Comparison of ENCODE assay signal across 13 cellular contexts in the genomic region with DNA sequence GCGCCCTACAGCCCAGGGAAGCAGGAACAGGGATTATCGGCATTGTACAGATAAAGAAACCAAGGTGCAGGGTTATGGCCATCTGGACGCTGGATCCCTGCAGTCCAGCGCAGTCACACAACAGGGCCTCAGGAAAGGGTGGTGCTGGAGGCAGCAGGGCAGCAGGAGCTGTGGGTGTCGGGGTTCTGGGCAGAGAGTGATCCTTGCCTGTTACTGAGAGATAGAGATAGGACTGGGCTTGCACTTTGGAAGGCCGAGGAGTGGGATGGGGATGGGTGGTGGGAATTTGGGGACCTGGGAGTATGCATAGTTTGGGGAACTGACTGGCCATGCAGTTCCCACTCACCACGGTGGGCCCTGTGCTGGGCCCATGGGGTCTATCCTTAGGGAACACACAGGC.
A peak's percentile ranks its signal among the peaks of the same experiment; 100 is the strongest.
DNase-seq lines count a peak whose midpoint lies in the region; ATAC-seq, FAIRE-seq and TF ChIP-seq lines count a peak whose summit lies in the region.
"Had no signal": no experiment of that assay in that cellular context is flagged by ENCODE, and none has a peak within 500 bp of the region (broad histone marks: within the 10 kb centered on the region; RNA-seq: fewer than 3 reads in every experiment).

No MANE protein-coding gene starts in this region.

- no peak overlapping the region for H3K4ac ChIP-seq in neuronal stem cell (ENCODE audit: low read length)

- H3K14ac ChIP-seq in neuronal stem cell (ENCODE audit: low read length) = no peak overlapping the region

- no peak for TF ChIP-seq CTCF in GM23338 (conservative IDR thresholded peaks at IDR 0.05; ENCODE audit: low read depth in 2 of 2)
- no peak for TF ChIP-seq CTCF in kidney (IDR thresholded peaks at IDR 0.05; ENCODE audit: borderline replicate concordance, extremely low read depth, insufficient read depth)
- TF ChIP-seq CTCF in gastrocnemius medialis (IDR thresholded peaks at IDR 0.05 in 4 of 5, conservative IDR thresholded peaks at IDR 0.05 in 1 of 5) = no peak
- no peak for TF ChIP-seq CTCF in RWPE1 (conservative IDR thresholded peaks at IDR 0.05; ENCODE audit: low read depth)

- no peak overlapping the region for H2BK5ac ChIP-seq in neuronal stem cell (ENCODE audit: low read length)

- no peaks in the 10 kb centered on the region; the same call in 1 of the 2 replicates for H4K20me1 ChIP-seq in GM23338 (replicated peaks; ENCODE audit: insufficient read depth)

- no peak for TF ChIP-seq POLR2A in gastrocnemius medialis (IDR thresholded peaks at IDR 0.05)

- no peak overlapping the region for H3K27ac ChIP-seq in GM23338 (ENCODE audit: low read depth)
- H3K27ac ChIP-seq in kidney (ENCODE audit: low read depth in 2 of 2, low read length in 2 of 2) = no peak overlapping the region
- H3K27ac ChIP-seq in neuronal stem cell (replicated peaks; ENCODE audit: low read length) = no peak overlapping the region
- H3K27ac ChIP-seq in gastrocnemius medialis = no peak overlapping the region
- H3K27ac ChIP-seq in RWPE1 = no peak overlapping the region
- H3K27ac ChIP-seq: BLaER1 treated with 17β-estradiol and CSF1 and Interleukin-3, amounts not matched to agents 10 nM and 100 nM had no signal

- H3K4me1 Mint-ChIP-seq in GM23338 = peaks cover 8% of the 10 kb centered on the region

- H3K18ac ChIP-seq in neuronal stem cell (ENCODE audit: low read length) = peak overlapping the region; percentile 15

- FAIRE-seq in kidney (lab: Jason Lieb, UNC) = no peak

- H3K36me3 ChIP-seq in GM23338 (ENCODE audit: insufficient read depth) = no peaks in the 10 kb centered on the region
- no peaks in the 10 kb centered on the region for H3K36me3 ChIP-seq in kidney (ENCODE audit: control insufficient read depth in 1 of 2, insufficient read depth in 2 of 2, low read length in 2 of 2)
- H3K36me3 ChIP-seq in neuronal stem cell (replicated peaks in 1 of 2; ENCODE audit: control insufficient read depth in 2 of 2, insufficient read depth in 2 of 2, low read length in 2 of 2) = no peaks in the 10 kb centered on the region
- no peaks in the 10 kb centered on the region for H3K36me3 ChIP-seq in gastrocnemius medialis
- H3K36me3 ChIP-seq: BLaER1 treated with 17β-estradiol and CSF1 and Interleukin-3, amounts not matched to agents 10 nM and 100 nM had no signal

- H4K91ac ChIP-seq in neuronal stem cell (ENCODE audit: low read depth, low read length, poor library complexity) = no peak overlapping the region

- H2BK12ac ChIP-seq in neuronal stem cell (ENCODE audit: low read length) = no peak overlapping the region

- peak; percentile 33 for DNase-seq in activated effector memory CD4-positive, alpha-beta T cell treated with anti-CD3 and anti-CD28 coated beads, Interleukin-2, amount 50 U/mL, for 16 hours
- DNase-seq in activated effector memory CD4-positive, alpha-beta T cell treated with Interleukin-2 at 50 U/mL for 16 hours = no peak
- no peak for DNase-seq in GM23338 (ENCODE audit: low spot score)
- DNase-seq in kidney = peak; percentile 57
- DNase-seq in neuronal stem cell (ENCODE audit: low spot score) = no peak
- DNase-seq in SIG-M5 (lab: John Stamatoyannopoulos, UW) = no peak
- no peak for DNase-seq in gastrocnemius medialis
- DNase-seq in RWPE1 (ENCODE audit: low spot score) = no peak
- DNase-seq: AML-193; CD4-positive, CD25-positive, alpha-beta regulatory T cell; DMS 273 treated with DMSO at 0.1 percent for 48 hours; H9 had no signal

- H2BK15ac ChIP-seq in neuronal stem cell (ENCODE audit: low read length) = no peak overlapping the region

- 0 out of 2 replicates have a peak overlapping the region, but pooled peaks have one; percentile 65 for H3K27ac Mint-ChIP-seq in GM23338
- H3K27ac Mint-ChIP-seq: H9 had no signal

- H3K79me1 ChIP-seq in neuronal stem cell (ENCODE audit: low read depth, low read length) = no peaks in the 10 kb centered on the region

- peaks cover 26% of the 10 kb centered on the region for H3K27me3 Mint-ChIP-seq in GM23338 (ENCODE audit: insufficient read depth, low read depth, poor library complexity)

- no peak overlapping the region for H2BK120ac ChIP-seq in neuronal stem cell (ENCODE audit: low read depth, low read length)

- peaks cover 13% of the 10 kb centered on the region for H3K27me3 ChIP-seq in GM23338 (ENCODE audit: insufficient read depth)
- peaks cover 0 to 63% (median 12%) of the 10 kb centered on the region in 3 experiments for H3K27me3 ChIP-seq in neuronal stem cell (ENCODE audit: control insufficient read depth in 3 of 3, insufficient read depth in 3 of 3, low read depth in 1 of 3, low read length in 3 of 3)
- peaks cover 11 to 16% (median 15%) of the 10 kb centered on the region in 3 donors for H3K27me3 ChIP-seq in gastrocnemius medialis

- CTCF ChIA-PET in RWPE1 (lab: Yijun Ruan, JAX) = interaction anchor here (1.8 kb wide), 1 partner anchor 192 kb away, joined by 7 read pairs; a partner anchor contains a TSS

- H3K9me3 ChIP-seq in kidney (ENCODE audit: control insufficient read depth in 1 of 2, low read length in 2 of 2) = no peaks in the 10 kb centered on the region
- peaks cover 0 to 2% of the 10 kb centered on the region in 2 donors for H3K9me3 ChIP-seq in neuronal stem cell (replicated peaks in 1 of 2; ENCODE audit: control insufficient read depth in 2 of 2, insufficient read depth in 1 of 2, low read depth in 1 of 2, low read length in 2 of 2)
- H3K9me3 ChIP-seq in gastrocnemius medialis = no peaks in the 10 kb centered on the region
- H3K9me3 ChIP-seq: BLaER1 treated with 17β-estradiol and CSF1 and Interleukin-3, amounts not matched to agents 10 nM and 100 nM had no signal

- H4K8ac ChIP-seq in neuronal stem cell (ENCODE audit: low read depth, low read length) = no peak overlapping the region

- no peak overlapping the region for H3K9ac ChIP-seq in kidney (ENCODE audit: low read length in 2 of 2)
- H3K9ac ChIP-seq in neuronal stem cell (ENCODE audit: low read depth, low read length, poor library complexity) = no peak overlapping the region
- H3K9ac ChIP-seq: BLaER1 treated with 17β-estradiol and CSF1 and Interleukin-3, amounts not matched to agents 10 nM and 100 nM had no signal

- H2AFZ ChIP-seq in GM23338 = no peak overlapping the region
- H2AFZ ChIP-seq in neuronal stem cell (ENCODE audit: low read length) = no peak overlapping the region

- H3K4me3 Mint-ChIP-seq in GM23338 = no peak overlapping the region
- H3K4me3 Mint-ChIP-seq: CD4-positive, CD25-positive, alpha-beta regulatory T cell; H9 had no signal

- no peaks in the 10 kb centered on the region for H3F3A ChIP-seq in GM23338 (replicated peaks; ENCODE audit: low read depth)

- intact Hi-C loops in kidney (cut with DNase I) (loop anchor here (10.0 kb wide), 1 partner anchor 190 kb away; a partner anchor contains a TSS), gastrocnemius medialis (cut with DNase I; ENCODE audit: low total_unique reads) (no loop called here)

- POLR2A ChIA-PET in RWPE1 (lab: Yijun Ruan, JAX; ENCODE audit: low non-redundant PET) = no interaction called here

- H3K4me3 ChIP-seq in GM23338 = no peak overlapping the region
- H3K4me3 ChIP-seq in kidney (ENCODE audit: low read length in 2 of 2) = no peak overlapping the region
- no peak overlapping the region for H3K4me3 ChIP-seq in neuronal stem cell (ENCODE audit: low read length in 2 of 2)
- no peak overlapping the region for H3K4me3 ChIP-seq in gastrocnemius medialis
- H3K4me3 ChIP-seq: BLaER1 treated with 17β-estradiol and CSF1 and Interleukin-3, amounts not matched to agents 10 nM and 100 nM had no signal

- no peak overlapping the region for H3K23ac ChIP-seq in neuronal stem cell (ENCODE audit: low read depth, low read length, poor library complexity)

- H3K4me1 ChIP-seq in GM23338 (ENCODE audit: insufficient read depth) = peaks cover 3% of the 10 kb centered on the region
- no peaks in the 10 kb centered on the region for H3K4me1 ChIP-seq in kidney (ENCODE audit: control insufficient read depth in 1 of 2, insufficient read depth in 1 of 2, low read depth in 1 of 2, low read length in 2 of 2)
- H3K4me1 ChIP-seq in neuronal stem cell (ENCODE audit: control insufficient read depth in 2 of 2, insufficient read depth in 1 of 2, low read depth in 1 of 2, low read length in 2 of 2) = peaks cover 0 to 3% of the 10 kb centered on the region in 2 donors
- H3K4me1 ChIP-seq in gastrocnemius medialis = no peaks in the 10 kb centered on the region

- H2AK5ac ChIP-seq in neuronal stem cell (ENCODE audit: low read depth, low read length) = no peak overlapping the region

- ATAC-seq in GM23338 (no peak), gastrocnemius medialis (no peak)

- in situ Hi-C loops in gastrocnemius medialis (cut with MboI; ENCODE audit: low sequenced_read_pairs in 4 of 4) = no loop called here

- WGBS in neuronal stem cell (ENCODE audit: extremely low coverage in 2 of 2, insufficient read length in 2 of 2, insufficient replicate concordance in 1 of 2), 2 donors = no CpG with 5 or more reads among the region's 7 CpGs

- H3K9me3 Mint-ChIP-seq in GM23338 = no peaks in the 10 kb centered on the region; the same call in 2 of the 3 replicates
- H3K9me3 Mint-ChIP-seq: H9 had no signal

- H3K36me3 Mint-ChIP-seq in GM23338 (ENCODE audit: low read depth) = no peaks in the 10 kb centered on the region
- H3K36me3 Mint-ChIP-seq: CD4-positive, CD25-positive, alpha-beta regulatory T cell had no signal

- H3K9me2 ChIP-seq in GM23338 (ENCODE audit: insufficient read depth) = no peaks in the 10 kb centered on the region

- H3K79me2 ChIP-seq in GM23338 (replicated peaks; ENCODE audit: insufficient read depth) = no peaks in the 10 kb centered on the region

- no peak overlapping the region for H3K4me2 ChIP-seq in GM23338
- no peak overlapping the region for H3K4me2 ChIP-seq in neuronal stem cell (ENCODE audit: insufficient read depth, low read length, poor library complexity, severe bottlenecking)
- H3K4me2 ChIP-seq: BLaER1 treated with 17β-estradiol and CSF1 and Interleukin-3, amounts not matched to agents 10 nM and 100 nM had no signal

TF ChIP-seq in GM23338, 12 proteins besides CTCF, POLR2A, EP300 and RAD21:
- TF ChIP-seq CREB1 (CRISPR knock-in tag; IDR thresholded peaks at IDR 0.05; ENCODE audit: low read depth) (no peak), JUNB (IDR thresholded peaks at IDR 0.05; ENCODE audit: unreplicated experiment) (no peak), ZNF114 (CRISPR knock-in tag; IDR thresholded peaks at IDR 0.05) (no peak)

Comparison
In these comparisons a context has a peak if more than half of its experiments do, and no peak if none do; other contexts are left out.
1. DNase-seq: peak in activated effector memory CD4-positive, alpha-beta T cell treated with anti-CD3 and anti-CD28 coated beads, Interleukin-2, amount 50 U/mL, for 16 hours (single experiment) and kidney (single experiment); none in activated effector memory CD4-positive, alpha-beta T cell treated with Interleukin-2 at 50 U/mL for 16 hours (single experiment), GM23338 (single experiment), neuronal stem cell (single experiment), SIG-M5 (single experiment), gastrocnemius medialis (0 of 2) and RWPE1 (single experiment).